Comparison of ENCODE assay signal across 7 cellular contexts in genomic region chr9:91775011-91775707, GRCh38.
DNase-seq lines count a peak whose midpoint lies in the region; ATAC-seq and TF ChIP-seq lines count a peak whose summit lies in the region.

No MANE protein-coding gene starts in this region.

- H3K4me3 ChIP-seq in heart right ventricle (no peak overlapping the region), sigmoid colon (no peak overlapping the region)

- no peaks in the 10 kb centered on the region for H3K9me3 Mint-ChIP-seq in activated naive CD4-positive, alpha-beta T cell treated with anti-CD3 and anti-CD28 coated beads, Interleukin-2, amount 50 U/mL, for 72 hours

- H3K9me3 ChIP-seq in heart right ventricle = no peaks in the 10 kb centered on the region
- no peaks in the 10 kb centered on the region for H3K9me3 ChIP-seq in sigmoid colon

- H3K27me3 ChIP-seq in heart right ventricle (peaks cover 0 to 41% (median 10%) of the 10 kb centered on the region in 7 donors), sigmoid colon (no peaks in the 10 kb centered on the region)

- no peak overlapping the region for H3K27ac ChIP-seq in heart right ventricle
- H3K27ac ChIP-seq in sigmoid colon = peak overlapping the region in 3 of 4 donors; percentile 74 to 80 (median 79)

- TF ChIP-seq CTCF in GM12873 (IDR thresholded peaks at IDR 0.05; ENCODE audit: insufficient read depth, low read depth, low read length, missing control alignments) (peak; percentile 94), heart right ventricle (IDR thresholded peaks at IDR 0.05) (peak; percentile 60 to 87 (median 79)), sigmoid colon (IDR thresholded peaks at IDR 0.05) (peak; percentile 70 to 83 (median 76))

- in situ Hi-C loops in KBM-7 (cut with MboI; ENCODE audit: low pct_unique_long_range_greater_than_20kb, low sequenced_read_pairs) = no loop called here

- intact Hi-C loops in heart right ventricle (cut with DNase I) = loop anchor here in 9 of 10 donors (1.0 to 10.0 kb wide), 5 partner anchors 175 to 202 kb away; partner anchors contain the start of gene ROR2 (in 9 of the 9)
- intact Hi-C loops in sigmoid colon (cut with DNase I) = loop anchor here (2.0 kb wide), 1 partner anchor 176 kb away; the partner anchor contains the start of gene ROR2

- 68 to 70% methylated on average over 9 of the region's 9 CpGs for WGBS in heart right ventricle, 2 donors
- WGBS in sigmoid colon, 2 donors = 65 to 76% methylated on average over 9 of the region's 9 CpGs

- H3K36me3 ChIP-seq in heart right ventricle (no peaks in the 10 kb centered on the region), sigmoid colon (no peaks in the 10 kb centered on the region)

- DNase-seq in KBM-7 (peak; percentile 74), SK-N-DZ (ENCODE audit: low spot score) (peak; percentile 54), heart right ventricle (peak; percentile 40 to 59), sigmoid colon (peak; percentile 87)
- DNase-seq in activated naive CD4-positive, alpha-beta T cell treated with anti-CD3 and anti-CD28 coated beads, Interleukin-2, amount 50 U/mL, for 72 hours (ENCODE audit: low spot score in 2 of 2) = peak in 1 of 2 donors; percentile 76

- H3K36me3 Mint-ChIP-seq in activated naive CD4-positive, alpha-beta T cell treated with anti-CD3 and anti-CD28 coated beads, Interleukin-2, amount 50 U/mL, for 72 hours = no peaks in the 10 kb centered on the region

- ATAC-seq in activated naive CD4-positive, alpha-beta T cell treated with anti-CD3 and anti-CD28 coated beads, Interleukin-2, amount 50 U/mL, for 72 hours = peak; percentile 46 to 63
- ATAC-seq in heart right ventricle (peak; percentile 52 to 76 (median 70)), HG03135 (IDR thresholded peaks at IDR 0.05; ENCODE audit: unreplicated experiment) (no peak)

- no peak overlapping the region for H3K27ac Mint-ChIP-seq in activated naive CD4-positive, alpha-beta T cell treated with anti-CD3 and anti-CD28 coated beads, Interleukin-2, amount 50 U/mL, for 72 hours

- H3K4me1 ChIP-seq in heart right ventricle (peaks cover 0 to 18% (median 0%) of the 10 kb centered on the region in 9 donors), sigmoid colon (peaks cover 0 to 77% (median 70%) of the 10 kb centered on the region in 4 donors)

- TF ChIP-seq EP300 in sigmoid colon (IDR thresholded peaks at IDR 0.05) = no peak

- TF ChIP-seq POLR2A in sigmoid colon (IDR thresholded peaks at IDR 0.05) = no peak

Comparison
In these comparisons a context has a peak if more than half of its experiments do, and no peak if none do; other contexts are left out.
1. H3K27ac ChIP-seq: peak in sigmoid colon (3 of 4); none in heart right ventricle (0 of 10).
2. Peak in every context shown above with its lines, with median percentiles within 50 percentile points of each other: CTCF ChIP-seq.